1 cellular context compared by ENCODE assay signal in genomic region chr2:37706784-37707183, GRCh38.
TF ChIP-seq lines count a peak whose summit lies in the region.

No MANE protein-coding gene starts in this region.

TF ChIP-seq in GM23338, 12 proteins besides CTCF, POLR2A, EP300 and RAD21:
- TF ChIP-seq EZH2 (IDR thresholded peaks at IDR 0.05; ENCODE audit: low read depth, unreplicated experiment): no peak
- TF ChIP-seq REST (IDR thresholded peaks at IDR 0.05; ENCODE audit: unreplicated experiment): no peak
- no peak for TF ChIP-seq STAT1 (IDR thresholded peaks at IDR 0.05; ENCODE audit: unreplicated experiment)
- no peak for TF ChIP-seq EZH2phosphoT487 (IDR thresholded peaks at IDR 0.05; ENCODE audit: unreplicated experiment)
- TF ChIP-seq ZNF114 (CRISPR knock-in tag; IDR thresholded peaks at IDR 0.05): no peak
- no peak for TF ChIP-seq ZNF331 (CRISPR knock-in tag; IDR thresholded peaks at IDR 0.05; ENCODE audit: low read depth)
- no peak for TF ChIP-seq NANOG (IDR thresholded peaks at IDR 0.05; ENCODE audit: borderline replicate concordance)
- TF ChIP-seq ZNF462 (CRISPR knock-in tag; IDR thresholded peaks at IDR 0.05): no peak
- no peak for TF ChIP-seq POLR2AphosphoS5 (IDR thresholded peaks at IDR 0.05; ENCODE audit: low read depth)
- TF ChIP-seq ETS1 (IDR thresholded peaks at IDR 0.05): no peak
- no peak for TF ChIP-seq JUNB (IDR thresholded peaks at IDR 0.05; ENCODE audit: unreplicated experiment)
TF ChIP-seq in GM23338: peak in this region for 0.
